In genomic region chr3:23611737-23612295, GRCh38 we compare ENCODE assay signal across 2 cellular contexts.
TF ChIP-seq lines count a peak whose summit lies in the region.

No MANE protein-coding gene starts in this region.

TF ChIP-seq in GM23338, 12 proteins besides CTCF, POLR2A, EP300 and RAD21 (continued from another document):
- TF ChIP-seq ZNF462 (CRISPR knock-in tag; IDR thresholded peaks at IDR 0.05) (no peak), REST (IDR thresholded peaks at IDR 0.05; ENCODE audit: unreplicated experiment) (no peak), STAT1 (IDR thresholded peaks at IDR 0.05; ENCODE audit: unreplicated experiment) (no peak)
TF ChIP-seq in GM23338: peak in this region for 0.

TF ChIP-seq in SK-N-SH treated with all-trans-retinoic acid at 6 μM for 48 hours, 23 proteins besides CTCF, POLR2A, EP300 and RAD21 (continued from another document):
- TF ChIP-seq POU6F1 (CRISPR knock-in tag; IDR thresholded peaks at IDR 0.05; ENCODE audit: borderline replicate concordance, low read depth) (no peak), SNAI2 (CRISPR knock-in tag; IDR thresholded peaks at IDR 0.05) (no peak), BACH2 (CRISPR knock-in tag; IDR thresholded peaks at IDR 0.05; ENCODE audit: borderline replicate concordance) (no peak), CSRNP3 (CRISPR knock-in tag; IDR thresholded peaks at IDR 0.05) (no peak), ISL1 (CRISPR knock-in tag; IDR thresholded peaks at IDR 0.05) (no peak), TCF4 (CRISPR knock-in tag; IDR thresholded peaks at IDR 0.05; ENCODE audit: borderline replicate concordance) (no peak), ESRRG (CRISPR knock-in tag; IDR thresholded peaks at IDR 0.05) (no peak), ZC3H10 (CRISPR knock-in tag; IDR thresholded peaks at IDR 0.05) (no peak), RARB (CRISPR knock-in tag; IDR thresholded peaks at IDR 0.05) (no peak), PATZ1 (CRISPR knock-in tag; IDR thresholded peaks at IDR 0.05; ENCODE audit: borderline replicate concordance) (no peak), ZFP30 (CRISPR knock-in tag; IDR thresholded peaks at IDR 0.05) (no peak), ARNTL (CRISPR knock-in tag; IDR thresholded peaks at IDR 0.05; ENCODE audit: borderline replicate concordance, low read depth) (no peak)
TF ChIP-seq in SK-N-SH treated with all-trans-retinoic acid at 6 μM for 48 hours: peak in this region for 0.
